Comparison of ENCODE assay signal across 25 cellular contexts in the genomic region with DNA sequence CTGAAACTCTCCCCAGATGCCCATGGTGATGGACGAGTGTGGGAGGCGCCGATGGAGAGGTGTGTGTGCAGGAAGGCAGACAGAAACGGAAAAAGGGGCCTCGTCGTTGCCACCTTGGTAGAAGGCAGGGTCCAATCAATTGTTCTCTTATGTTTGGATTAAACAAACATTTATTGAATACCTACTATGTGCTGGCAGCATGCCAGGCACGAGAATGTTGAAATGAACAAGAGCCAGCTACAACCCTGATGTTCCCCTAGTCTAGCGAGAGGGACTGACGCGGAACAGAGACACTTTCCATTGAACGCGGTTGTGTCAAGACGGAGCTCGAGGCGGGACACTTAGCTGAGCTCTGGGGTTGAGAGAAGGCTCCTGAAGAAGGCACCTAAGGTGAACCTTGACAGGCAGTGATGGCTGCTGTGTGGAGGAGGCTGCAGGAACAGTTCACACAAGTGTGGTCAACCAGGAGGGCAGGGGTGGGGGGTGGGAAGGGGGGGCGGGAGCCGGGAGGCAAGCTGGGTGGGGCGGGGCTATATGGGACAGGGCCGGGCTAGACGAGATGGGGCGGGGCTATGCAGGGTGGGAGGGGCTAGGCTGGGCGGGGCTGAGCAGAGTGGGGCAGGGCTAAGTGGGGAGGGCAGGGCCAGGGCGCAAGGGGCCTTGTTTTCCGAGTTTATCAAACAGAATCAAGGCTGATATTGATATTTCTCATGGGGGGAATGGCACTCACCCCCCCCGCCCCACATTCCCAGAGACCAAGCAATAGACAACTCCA.
"Had no signal": no experiment of that assay in that cellular context is flagged by ENCODE, and none has a peak within 500 bp of the region (broad histone marks: within the 10 kb centered on the region; RNA-seq: fewer than 3 reads in every experiment).

No MANE protein-coding gene starts in this region.

- H3K27me3 ChIP-seq: SJSA1 had no signal

- H3K27ac ChIP-seq: SJSA1 had no signal

- H3K9me3 ChIP-seq: SJSA1 had no signal

- ATAC-seq: activated CD8-positive, alpha-beta T cell treated with anti-CD3 and anti-CD28 coated beads for 36 hours; activated T-cell treated with anti-CD3 and anti-CD28 coated beads, Interleukin-2, amount 50 U/mL, for 72 hours; Panc1; T-cell had no signal

- H3K4me3 Mint-ChIP-seq: activated B cell treated with CpG ODN at 0.5 μM for 24 hours; activated CD8-positive, alpha-beta T cell treated with anti-CD3 and anti-CD28 coated beads for 36 hours; activated naive CD4-positive, alpha-beta T cell treated with anti-CD3 and anti-CD28 coated beads, Interleukin-2, amount 10 ng/mL, durations not matched to agents 7 days and 5 days; activated naive CD8-positive, alpha-beta T cell treated with anti-CD3 and anti-CD28 coated beads for 36 hours; activated T-cell treated with anti-CD3 and anti-CD28 coated beads, Interleukin-2, amount 50 U/mL, for 72 hours; T-cell had no signal

- H3K4me1 ChIP-seq: SJSA1 had no signal

- H3K27ac Mint-ChIP-seq: activated B cell treated with CpG ODN at 0.5 μM for 24 hours; activated CD8-positive, alpha-beta T cell treated with anti-CD3 and anti-CD28 coated beads for 36 hours; activated naive CD4-positive, alpha-beta T cell treated with anti-CD3 and anti-CD28 coated beads, Interleukin-2, amount 10 ng/mL, durations not matched to agents 7 days and 5 days; activated naive CD8-positive, alpha-beta T cell treated with anti-CD3 and anti-CD28 coated beads for 36 hours; activated T-cell treated with anti-CD3 and anti-CD28 coated beads, Interleukin-2, amount 50 U/mL, for 72 hours; activated T-helper 2 cell treated with anti-CD3 and anti-CD28 coated beads, Interferon-gamma antibody, Interleukin-2, Interleukin-4, amounts not matched to agents 10 μg/mL and 5 μg/mL and 100 μg/mL, durations not matched to agents 14 hours and 24 hours and 36 hours; T-cell had no signal

- H3K4me3 ChIP-seq: SJSA1 had no signal

- DNase-seq: activated B cell treated with CpG ODN at 0.5 μM for 24 hours; activated CD4-positive, alpha-beta T cell treated with anti-CD3 and anti-CD28 coated beads for 1 hour; activated CD4-positive, alpha-beta T cell treated with anti-CD3 and anti-CD28 coated beads, Interleukin-2, amount 50 U/mL, for 1 hour; activated CD8-positive, alpha-beta memory T cell treated with anti-CD3 and anti-CD28 coated beads, Interleukin-2, amount 50 U/mL, for 4 hours; activated CD8-positive, alpha-beta T cell treated with anti-CD3 and anti-CD28 coated beads for 36 hours; activated gamma-delta T cell treated with Interleukin-2 at 50 U/mL for 16 hours; activated naive CD4-positive, alpha-beta T cell treated with anti-CD3 and anti-CD28 coated beads, Interleukin-2, amount 10 ng/mL, durations not matched to agents 7 days and 5 days; activated naive CD8-positive, alpha-beta T cell treated with anti-CD3 and anti-CD28 coated beads for 36 hours; activated T-cell treated with anti-CD3 and anti-CD28 coated beads, Interleukin-2, amount 50 U/mL, for 72 hours; cerebellar nuclear complex; MM.1S; NCI-H1105; NCI-H1436 treated with DMSO at 0.1 percent for 48 hours; NCI-H187; NCI-H2081; NCI-H510A treated with DMSO at 0.1 percent for 48 hours; NCI-H69; NK-92 treated with Interleukin-12 subunit alpha and Interleukin-12 subunit beta, amount 100 ng/mL, for 24 hours; OCI-M1; Right ventricle myocardium superior; RPMI8226; T-cell had no signal

- H3K36me3 Mint-ChIP-seq: activated naive CD8-positive, alpha-beta T cell treated with anti-CD3 and anti-CD28 coated beads for 36 hours; T-cell had no signal

- H3K4me1 Mint-ChIP-seq: activated B cell treated with CpG ODN at 0.5 μM for 24 hours had no signal

- H3K36me3 ChIP-seq: SJSA1 had no signal

- H3K27me3 Mint-ChIP-seq: activated B cell treated with CpG ODN at 0.5 μM for 24 hours; activated CD8-positive, alpha-beta T cell treated with anti-CD3 and anti-CD28 coated beads for 36 hours; activated naive CD8-positive, alpha-beta T cell treated with anti-CD3 and anti-CD28 coated beads for 36 hours; T-cell had no signal

- H3K9me3 Mint-ChIP-seq: activated B cell treated with CpG ODN at 0.5 μM for 24 hours; activated CD8-positive, alpha-beta T cell treated with anti-CD3 and anti-CD28 coated beads for 36 hours; activated naive CD8-positive, alpha-beta T cell treated with anti-CD3 and anti-CD28 coated beads for 36 hours; activated T-cell treated with anti-CD3 and anti-CD28 coated beads, Interleukin-2, amount 50 U/mL, for 72 hours; activated T-helper 2 cell treated with anti-CD3 and anti-CD28 coated beads, Interferon-gamma antibody, Interleukin-2, Interleukin-4, amounts not matched to agents 10 μg/mL and 5 μg/mL and 100 μg/mL, durations not matched to agents 14 hours and 24 hours and 36 hours; T-cell had no signal
